2 cellular contexts compared by ENCODE assay signal in genomic region chr3:168544097-168544957, GRCh38.
TF ChIP-seq lines count a peak whose summit lies in the region.

No MANE protein-coding gene starts in this region.

TF ChIP-seq in HEK293, 187 proteins besides CTCF, POLR2A, EP300 and RAD21:
- no peak for TF ChIP-seq HOXC10 (CRISPR knock-in tag; IDR thresholded peaks at IDR 0.05)
- 0 out of 2 replicates have a peak, but pooled peaks have one; percentile 27 for TF ChIP-seq ZNF335 (tag by site-specific recombination; conservative IDR thresholded peaks at IDR 0.05)
- TF ChIP-seq ZNF701 (tag by site-specific recombination; IDR thresholded peaks at IDR 0.05), result no peak

TF ChIP-seq in H1, 55 proteins besides CTCF, POLR2A, EP300 and RAD21:
- TF ChIP-seq TEAD4 (IDR thresholded peaks at IDR 0.05; ENCODE audit: low read depth, low read length), result peak; percentile 13; the same call in 1 of the 2 replicates
- TF ChIP-seq RNF2 (IDR thresholded peaks at IDR 0.05; ENCODE audit: borderline replicate concordance, low read depth, low read length, missing control alignments, poor library complexity, severe bottlenecking), result no peak
